Comparison of ENCODE assay signal across 17 cellular contexts in genomic region chr22:20578707-20579106, GRCh38.
"Had no signal": no experiment of that assay in that cellular context is flagged by ENCODE, and none has a peak within 500 bp of the region (broad histone marks: within the 10 kb centered on the region; RNA-seq: fewer than 3 reads in every experiment).

No MANE protein-coding gene starts in this region.

- H3K27ac Mint-ChIP-seq: activated CD8-positive, alpha-beta memory T cell treated with anti-CD3 and anti-CD28 coated beads, Interleukin-2, amount 10 ng/mL, durations not matched to agents 7 days and 5 days had no signal

- H3K4me1 ChIP-seq: body of pancreas, prostate gland had no signal

- H3K27me3 ChIP-seq: body of pancreas, esophagus muscularis mucosa, suprapubic skin, upper lobe of right lung had no signal

- H3K4me3 ChIP-seq: body of pancreas, esophagus muscularis mucosa, prostate gland, suprapubic skin, upper lobe of right lung had no signal

- H3K27ac ChIP-seq: body of pancreas, esophagus muscularis mucosa, prostate gland, suprapubic skin had no signal

- DNase-seq: activated CD4-positive, alpha-beta T cell treated with anti-CD3 and anti-CD28 coated beads for 1 hour; activated CD4-positive, alpha-beta T cell treated with anti-CD3 and anti-CD28 coated beads, Interleukin-2, amount 50 U/mL, for 48 hours; activated CD8-positive, alpha-beta memory T cell treated with anti-CD3 and anti-CD28 coated beads, Interleukin-2, amount 10 ng/mL, durations not matched to agents 7 days and 5 days; activated naive CD4-positive, alpha-beta T cell treated with Interleukin-2 at 50 U/mL for 16 hours; activated T-cell treated with anti-CD3 and anti-CD28 coated beads, Interleukin-2, amount 50 U/mL, for 48 hours; central memory CD4-positive, alpha-beta T cell; stimulated activated CD4-positive, alpha-beta T cell treated with anti-CD3 and anti-CD28 coated beads, Interleukin-12 subunit alpha, Interleukin-12 subunit beta, amount 100 ng/mL, for 4 hours; stimulated activated naive CD4-positive, alpha-beta T cell treated with Interleukin-2 at 50 U/mL for 16 hours; SW 1271; upper lobe of right lung had no signal

- ATAC-seq: activated CD8-positive, alpha-beta memory T cell treated with anti-CD3 and anti-CD28 coated beads, Interleukin-2, amount 10 ng/mL, durations not matched to agents 7 days and 5 days; body of pancreas; left colon; naive thymus-derived CD4-positive, alpha-beta T cell; sciatic nerve had no signal

- H3K27me3 Mint-ChIP-seq: activated CD8-positive, alpha-beta memory T cell treated with anti-CD3 and anti-CD28 coated beads, Interleukin-2, amount 10 ng/mL, durations not matched to agents 7 days and 5 days; naive thymus-derived CD4-positive, alpha-beta T cell had no signal

- H3K9me3 Mint-ChIP-seq: naive thymus-derived CD4-positive, alpha-beta T cell had no signal

- H3K4me3 Mint-ChIP-seq: activated CD8-positive, alpha-beta memory T cell treated with anti-CD3 and anti-CD28 coated beads, Interleukin-2, amount 10 ng/mL, durations not matched to agents 7 days and 5 days; naive thymus-derived CD4-positive, alpha-beta T cell had no signal

- H3K9me3 ChIP-seq: body of pancreas, esophagus muscularis mucosa, prostate gland, suprapubic skin, upper lobe of right lung had no signal
